8 cellular contexts compared by ENCODE assay signal in genomic region chr9:136108648-136109266, GRCh38. TPM values are rescaled to one million over a fixed set of nuclear protein-coding genes. Genes with fewer than 3 reads are reported as not detected.
DNase-seq lines count a peak whose midpoint lies in the region; ATAC-seq and TF ChIP-seq lines count a peak whose summit lies in the region.

No MANE protein-coding gene starts in this region.

- peaks cover 4% of the 10 kb centered on the region for H3K27me3 Mint-ChIP-seq in stimulated activated memory B cell treated with anti-CD40 and anti-IgM and Interleukin-4, amounts not matched to agents 10 μg/mL and 1 μg/mL and 100 μg/mL, for 72 hours

- H3K36me3 Mint-ChIP-seq in stimulated activated memory B cell treated with anti-CD40 and anti-IgM and Interleukin-4, amounts not matched to agents 10 μg/mL and 1 μg/mL and 100 μg/mL, for 72 hours = no peaks in the 10 kb centered on the region

- peak overlapping the region; percentile 80 for H3K4me3 Mint-ChIP-seq in stimulated activated memory B cell treated with anti-CD40 and anti-IgM and Interleukin-4, amounts not matched to agents 10 μg/mL and 1 μg/mL and 100 μg/mL, for 72 hours

- H3K4me1 ChIP-seq in gastroesophageal sphincter = peaks cover 2 to 82% (median 34%) of the 10 kb centered on the region in 3 donors

- no peaks in the 10 kb centered on the region for H3K9me3 Mint-ChIP-seq in stimulated activated memory B cell treated with anti-CD40 and anti-IgM and Interleukin-4, amounts not matched to agents 10 μg/mL and 1 μg/mL and 100 μg/mL, for 72 hours

- H3K27ac Mint-ChIP-seq in stimulated activated memory B cell treated with anti-CD40 and anti-IgM and Interleukin-4, amounts not matched to agents 10 μg/mL and 1 μg/mL and 100 μg/mL, for 72 hours = peak overlapping the region; percentile 85

- ATAC-seq in gastroesophageal sphincter (no peak), GM18867 (IDR thresholded peaks at IDR 0.05; ENCODE audit: unreplicated experiment) (no peak), GM18502 (IDR thresholded peaks at IDR 0.05; ENCODE audit: poor library complexity, unreplicated experiment) (no peak), GM21723 (IDR thresholded peaks at IDR 0.05; ENCODE audit: unreplicated experiment) (no peak)
- no peak for ATAC-seq in stimulated activated memory B cell treated with anti-CD40 and anti-IgM and Interleukin-4, amounts not matched to agents 10 μg/mL and 1 μg/mL and 100 μg/mL, for 72 hours

- no peak for TF ChIP-seq POLR2A in gastroesophageal sphincter (IDR thresholded peaks at IDR 0.05)

- no peak for TF ChIP-seq EP300 in gastroesophageal sphincter (IDR thresholded peaks at IDR 0.05)

- no peak for TF ChIP-seq CTCF in VCaP (conservative IDR thresholded peaks at IDR 0.05)
- no peak for TF ChIP-seq CTCF in gastroesophageal sphincter (IDR thresholded peaks at IDR 0.05)

- H3K27ac ChIP-seq in VCaP (peak overlapping the region; percentile 89), gastroesophageal sphincter (peak overlapping the region; percentile 30 to 88 (median 86))

- peak overlapping the region in 1 of 2 donors; percentile 48 for H3K4me3 ChIP-seq in gastroesophageal sphincter

- WGBS in gastroesophageal sphincter (ENCODE audit: low coverage in 1 of 2), 2 donors = 90% methylated on average over 9 of the region's 27 CpGs; no CpG with 5 or more reads in 1 of the 2 donors

- H3K27me3 ChIP-seq in gastroesophageal sphincter = peaks cover 4% of the 10 kb centered on the region

- DNase-seq in DMS53 (lab: John Stamatoyannopoulos, UW) = peak; percentile 78
- DNase-seq in DMS53 treated with DMSO at 0.1 percent for 48 hours (lab: John Stamatoyannopoulos, UW; ENCODE audit: unreplicated experiment) = no peak

- peaks cover 61% of the 10 kb centered on the region for H3K4me1 Mint-ChIP-seq in stimulated activated memory B cell treated with anti-CD40 and anti-IgM and Interleukin-4, amounts not matched to agents 10 μg/mL and 1 μg/mL and 100 μg/mL, for 72 hours

- no peaks in the 10 kb centered on the region for H3K9me3 ChIP-seq in gastroesophageal sphincter

- peaks cover 0 to 3% of the 10 kb centered on the region in 2 donors for H3K36me3 ChIP-seq in gastroesophageal sphincter

RNA-seq across cellular contexts. Expression of gene TMEM250, which starts 9.9 kb away (rescaled TPM):
- total RNA-seq in gastroesophageal sphincter = 10 to 100 TPM; 28.7 to 66.1 (median 45.3) TPM

RNA-seq across cellular contexts. Expression of gene NACC2, which starts 13.7 kb away (rescaled TPM):
- 100 to 1,000 TPM in 3 of 4 donors, 10 to 100 TPM in 1; 71.4 to 209 (median 110) TPM for total RNA-seq in gastroesophageal sphincter
